1 cellular context compared by ENCODE assay signal in genomic region chr14:104856157-104856868, GRCh38.
TF ChIP-seq lines count a peak whose summit lies in the region.

No MANE protein-coding gene starts in this region.

TF ChIP-seq in HepG2, 621 proteins besides CTCF, POLR2A, EP300 and RAD21 (continued from another document and continues in another):
- TF ChIP-seq ZNF609 (CRISPR knock-in tag; IDR thresholded peaks at IDR 0.05; ENCODE audit: borderline replicate concordance) (no peak), TRIM22 (IDR thresholded peaks at IDR 0.05) (no peak), ZUFSP (CRISPR knock-in tag; IDR thresholded peaks at IDR 0.05; ENCODE audit: borderline replicate concordance) (no peak), HINFP (CRISPR knock-in tag; IDR thresholded peaks at IDR 0.05; ENCODE audit: low read depth) (no peak), TCF7L2 (IDR thresholded peaks at IDR 0.05; ENCODE audit: low read depth, low read length) (no peak), PLSCR1 (CRISPR knock-in tag; IDR thresholded peaks at IDR 0.05; ENCODE audit: borderline replicate concordance) (no peak), PRMT3 (CRISPR knock-in tag; IDR thresholded peaks at IDR 0.05; ENCODE audit: borderline replicate concordance, low read depth) (no peak), ONECUT2 (CRISPR knock-in tag; IDR thresholded peaks at IDR 0.05) (no peak), ZNF670 (CRISPR knock-in tag; IDR thresholded peaks at IDR 0.05; ENCODE audit: borderline replicate concordance) (no peak), CHD2 (IDR thresholded peaks at IDR 0.05; ENCODE audit: low read depth, low read length) (no peak), ZNF619 (CRISPR knock-in tag; IDR thresholded peaks at IDR 0.05) (no peak), ZNF607 (CRISPR knock-in tag; IDR thresholded peaks at IDR 0.05; ENCODE audit: borderline replicate concordance) (no peak), SRSF4 (IDR thresholded peaks at IDR 0.05; ENCODE audit: low read depth, low read length, poor library complexity, severe bottlenecking) (no peak), IRF2 (CRISPR knock-in tag; IDR thresholded peaks at IDR 0.05) (no peak), ZNF253 (CRISPR knock-in tag; IDR thresholded peaks at IDR 0.05; ENCODE audit: borderline replicate concordance) (no peak), DRAP1 (CRISPR knock-in tag; IDR thresholded peaks at IDR 0.05) (no peak), ZNF263 (CRISPR knock-in tag; IDR thresholded peaks at IDR 0.05) (no peak), SNAPC4 (CRISPR knock-in tag; IDR thresholded peaks at IDR 0.05) (no peak), HMGA1 (CRISPR knock-in tag; conservative IDR thresholded peaks at IDR 0.05) (no peak), ZNF574 (CRISPR knock-in tag; IDR thresholded peaks at IDR 0.05) (no peak; the same call in 1 of the 2 replicates), ZSCAN25 (CRISPR knock-in tag; IDR thresholded peaks at IDR 0.05) (no peak), PPARG (CRISPR knock-in tag; conservative IDR thresholded peaks at IDR 0.05) (no peak), RAD51 (IDR thresholded peaks at IDR 0.05; ENCODE audit: borderline replicate concordance) (no peak), CREBL2 (CRISPR knock-in tag; IDR thresholded peaks at IDR 0.05; ENCODE audit: borderline replicate concordance) (no peak), HOXA7 (CRISPR knock-in tag; IDR thresholded peaks at IDR 0.05) (no peak), RFXANK (CRISPR knock-in tag; IDR thresholded peaks at IDR 0.05) (no peak), POGK (CRISPR knock-in tag; conservative IDR thresholded peaks at IDR 0.05) (no peak), BATF2 (CRISPR knock-in tag; IDR thresholded peaks at IDR 0.05) (no peak), ZNF766 (CRISPR knock-in tag; IDR thresholded peaks at IDR 0.05; ENCODE audit: borderline replicate concordance) (no peak)
